21 cellular contexts compared by ENCODE assay signal in the genomic region with DNA sequence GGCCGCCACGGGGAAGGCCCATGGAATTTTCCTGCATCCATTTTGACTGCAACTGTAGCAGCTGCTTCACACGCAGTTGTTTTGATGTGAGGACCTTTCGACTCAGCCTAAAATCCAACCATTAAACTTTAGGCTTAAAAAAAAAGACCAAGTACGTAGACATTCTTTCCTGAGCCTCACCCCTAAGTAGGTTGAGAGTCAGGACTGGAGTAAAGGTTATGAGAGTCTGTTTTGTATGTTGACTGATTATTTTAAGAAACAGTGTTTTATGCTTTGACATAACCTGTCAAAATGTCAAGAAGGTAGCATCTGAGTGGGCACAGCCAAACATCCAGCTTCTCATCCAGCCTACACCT. TPM values are rescaled to one million over a fixed set of nuclear protein-coding genes. Genes with fewer than 3 reads are reported as not detected.
DNase-seq lines count a peak whose midpoint lies in the region; ATAC-seq, FAIRE-seq and TF ChIP-seq lines count a peak whose summit lies in the region.
"Had no signal": no experiment of that assay in that cellular context is flagged by ENCODE, and none has a peak within 500 bp of the region (broad histone marks: within the 10 kb centered on the region; RNA-seq: fewer than 3 reads in every experiment).

No MANE protein-coding gene starts in this region.

- TSS peak; percentile 100 for BruUV-seq in HepG2 (replicated peaks; lab: Mats Ljungman, UMichigan)

- H3K4me2 ChIP-seq in HepG2 (ENCODE audit: low read depth, low read length), result peak overlapping the region; percentile 69
- H3K4me2 ChIP-seq: KMS-11 had no signal

- no peak for ATAC-seq in HepG2
- no peak for ATAC-seq in right lobe of liver
- ATAC-seq in body of pancreas, result peak; percentile 9
- no peak for ATAC-seq in foreskin keratinocyte
- ATAC-seq: CD8-positive, alpha-beta T cell; Right ventricle myocardium inferior had no signal

- peaks cover 53% of the 10 kb centered on the region for H3K4me1 ChIP-seq in HepG2 (ENCODE audit: insufficient read depth, low read length)
- H3K4me1 ChIP-seq in right lobe of liver, result no peaks in the 10 kb centered on the region
- peaks cover 6% of the 10 kb centered on the region for H3K4me1 ChIP-seq in body of pancreas
- no peaks in the 10 kb centered on the region for H3K4me1 ChIP-seq in foreskin keratinocyte

- WGBS in HepG2 (ENCODE audit: low lambda C conversion rate), result 6% methylated on average over 5 of the region's 5 CpGs
- WGBS in right lobe of liver (ENCODE audit: insufficient coverage, low coverage, low lambda C conversion rate, missing lambda C conversion rate), result 77% methylated on average over 3 of the region's 5 CpGs
- 53 to 59% methylated on average over 5 of the region's 5 CpGs for WGBS in body of pancreas, 2 donors

- H3K4me3 ChIP-seq in HepG2 (replicated peaks in 1 of 3; ENCODE audit: insufficient read depth in 1 of 3, low read depth in 2 of 3, low read length in 3 of 3), result peak overlapping the region in 2 of 3 experiments; percentile 11 to 25; a peak in 2 of 6 replicates
- no peak overlapping the region for H3K4me3 ChIP-seq in right lobe of liver
- H3K4me3 ChIP-seq in body of pancreas, result no peak overlapping the region
- H3K4me3 ChIP-seq in foreskin fibroblast (ENCODE audit: low read depth in 1 of 2, low read length in 2 of 2), result no peak overlapping the region

- TF ChIP-seq RAD21 in HepG2 (CRISPR knock-in tag; IDR thresholded peaks at IDR 0.05), result no peak

- H3K36me3 ChIP-seq in HepG2 (replicated peaks in 1 of 2; ENCODE audit: control insufficient read depth in 1 of 2, insufficient read depth in 2 of 2, low read length in 2 of 2) (no peaks in the 10 kb centered on the region), right lobe of liver (no peaks in the 10 kb centered on the region), body of pancreas (replicated peaks in 1 of 2; ENCODE audit: insufficient read depth in 1 of 2, low read depth in 2 of 2) (no peaks in the 10 kb centered on the region)

- no peaks in the 10 kb centered on the region for H4K20me1 ChIP-seq in HepG2 (ENCODE audit: insufficient read depth, low read length)

- H3K36me3 Mint-ChIP-seq in nephron progenitor cell (ENCODE audit: low read depth), result no peaks in the 10 kb centered on the region
- H3K36me3 Mint-ChIP-seq: CD8-positive, alpha-beta T cell had no signal

- peak overlapping the region; percentile 59 for H2AFZ ChIP-seq in HepG2 (ENCODE audit: low read length)

- no peak for TF ChIP-seq CTCF in HepG2 (CRISPR knock-in tag; IDR thresholded peaks at IDR 0.05)
- TF ChIP-seq CTCF in right lobe of liver (IDR thresholded peaks at IDR 0.05), result no peak
- TF ChIP-seq CTCF in body of pancreas (IDR thresholded peaks at IDR 0.05), result no peak
- TF ChIP-seq CTCF in nephron progenitor cell (IDR thresholded peaks at IDR 0.05), result no peak
- TF ChIP-seq CTCF in foreskin keratinocyte (conservative IDR thresholded peaks at IDR 0.05), result no peak
- TF ChIP-seq CTCF in foreskin fibroblast (IDR thresholded peaks at IDR 0.05; ENCODE audit: low read depth, low read length), result no peak

- peaks cover 9% of the 10 kb centered on the region for H3K27me3 Mint-ChIP-seq in nephron progenitor cell (ENCODE audit: low read depth, poor library complexity)

- CTCF ChIA-PET in HepG2 (lab: Yijun Ruan, JAX; ENCODE audit: low intra/inter-chr PET ratio, low total read pairs), result no interaction called here

- H3K27ac ChIP-seq in HepG2 (ENCODE audit: extremely low read length, insufficient read depth, low read length) (peak overlapping the region; percentile 70), right lobe of liver (no peak overlapping the region), body of pancreas (peak overlapping the region in 3 of 4 donors; percentile 36 to 64 (median 44)), foreskin keratinocyte (no peak overlapping the region)
- H3K27ac ChIP-seq: KMS-11 had no signal

- peak overlapping the region; percentile 53 for H3K27ac Mint-ChIP-seq in nephron progenitor cell
- H3K27ac Mint-ChIP-seq: CD8-positive, alpha-beta T cell; T-helper 1 cell treated with Interleukin-12 subunit alpha and Interleukin-12 subunit beta and Interleukin-4 antibody, amounts not matched to agents 30 μg/mL and 1 μg/mL, for 36 hours had no signal

- H3K9ac ChIP-seq in HepG2 (ENCODE audit: insufficient read depth, low read depth, low read length), result peak overlapping the region; percentile 61
- H3K9ac ChIP-seq: KMS-11 had no signal

- no peak for TF ChIP-seq EP300 in HepG2 (IDR thresholded peaks at IDR 0.05; ENCODE audit: low read depth in 2 of 2, low read length in 2 of 2)
- TF ChIP-seq EP300 in HepG2 (CRISPR knock-in tag; IDR thresholded peaks at IDR 0.05; ENCODE audit: borderline replicate concordance), result no peak

- in situ Hi-C loops in HepG2 (cut with HindIII; ENCODE audit: extremely low pct_ligation_motif_present, low pct_unique_long_range_greater_than_20kb), result no loop called here

- POLR2A ChIA-PET in HepG2 (lab: Yijun Ruan, JAX), result interaction anchor here (0.9 to 1.5 kb wide), 2 partner anchors 43 to 46 kb away, joined by 4 to 6 read pairs; a partner anchor contains a TSS

- DNase-seq in HepG2 (ENCODE audit: low spot score) (no peak), right lobe of liver (no peak), body of pancreas (no peak), nephron progenitor cell (no peak), NCI-H187 (lab: John Stamatoyannopoulos, UW) (no peak), NCI-H1417 treated with DMSO at 0.1 percent for 48 hours (lab: John Stamatoyannopoulos, UW) (no peak), foreskin keratinocyte (no peak), foreskin fibroblast (no peak)
- DNase-seq: AML-193; C1 segment of cervical spinal cord; CD8-positive, alpha-beta T cell; MV-4-11; NCI-H187 treated with DMSO at 0.1 percent for 48 hours; NCI-H524; NCI-H82 had no signal

- TF ChIP-seq POLR2A in HepG2 (IDR thresholded peaks at IDR 0.05; ENCODE audit: insufficient read depth in 1 of 2, low read depth in 2 of 2, low read length in 2 of 2) (no peak), right lobe of liver (IDR thresholded peaks at IDR 0.05) (no peak), body of pancreas (IDR thresholded peaks at IDR 0.05) (no peak)

- H3K27me3 ChIP-seq in HepG2 (ENCODE audit: control insufficient read depth in 1 of 2, insufficient read depth in 2 of 2, low read length in 2 of 2), result no peaks in the 10 kb centered on the region
- H3K27me3 ChIP-seq in right lobe of liver, result no peaks in the 10 kb centered on the region
- no peaks in the 10 kb centered on the region for H3K27me3 ChIP-seq in body of pancreas
- no peaks in the 10 kb centered on the region for H3K27me3 ChIP-seq in foreskin keratinocyte

- intact Hi-C loops in HepG2 (cut with micrococcal nuclease; ENCODE audit: unreplicated experiment) (loop anchor here (2.0 kb wide), 1 partner anchor 45 kb away; a partner anchor contains a TSS), right lobe of liver (cut with DNase I) (no loop called here), body of pancreas (cut with DNase I) (no loop called here)

- peaks cover 35% of the 10 kb centered on the region for H3K4me1 Mint-ChIP-seq in nephron progenitor cell

- no peak overlapping the region for H3K4me3 Mint-ChIP-seq in nephron progenitor cell
- H3K4me3 Mint-ChIP-seq: CD8-positive, alpha-beta T cell; T-helper 1 cell treated with Interleukin-12 subunit alpha and Interleukin-12 subunit beta and Interleukin-4 antibody, amounts not matched to agents 30 μg/mL and 1 μg/mL, for 36 hours had no signal

- no peak for FAIRE-seq in HepG2 (lab: Jason Lieb, UNC)
- FAIRE-seq: G401.6, GM12892 had no signal

- H3K9me3 Mint-ChIP-seq in nephron progenitor cell, result peaks cover 2% of the 10 kb centered on the region
- H3K9me3 Mint-ChIP-seq: T-helper 1 cell treated with Interleukin-12 subunit alpha and Interleukin-12 subunit beta and Interleukin-4 antibody, amounts not matched to agents 30 μg/mL and 1 μg/mL, for 36 hours had no signal

- H3K79me2 ChIP-seq in HepG2 (ENCODE audit: insufficient read depth, low read length), result no peaks in the 10 kb centered on the region

- H3K9me3 ChIP-seq in HepG2 (ENCODE audit: low read length) (no peaks in the 10 kb centered on the region), right lobe of liver (no peaks in the 10 kb centered on the region), body of pancreas (no peaks in the 10 kb centered on the region)

TF ChIP-seq in HepG2, 621 proteins besides CTCF, POLR2A, EP300 and RAD21 (continues in another document):
- TF ChIP-seq NFIB (CRISPR knock-in tag; IDR thresholded peaks at IDR 0.05; ENCODE audit: borderline replicate concordance) (no peak), ATF1 (CRISPR knock-in tag; IDR thresholded peaks at IDR 0.05) (0 out of 2 replicates have a peak, but pooled peaks have one; percentile 3), ZNF605 (CRISPR knock-in tag; IDR thresholded peaks at IDR 0.05) (peak; percentile 33; the same call in 1 of the 2 replicates), CCAR2 (optimal IDR thresholded peaks at IDR 0.05; ENCODE audit: low read depth, low read length) (no peak), KMT2A (CRISPR knock-in tag; IDR thresholded peaks at IDR 0.05) (no peak), REXO4 (CRISPR knock-in tag; IDR thresholded peaks at IDR 0.05; ENCODE audit: borderline replicate concordance) (no peak)

RNA-seq across cellular contexts. Expression of a gene that starts 45.7 kb away (rescaled TPM):
- total RNA-seq in HepG2 (2016; rRNA removed; fragmentation: Illumina TruSeq; extraction: Trizol) (11.5 and 17.3 TPM in 2 replicates), right lobe of liver (10 to 100 TPM; 18.0 to 33.3 (median 21.8) TPM), body of pancreas (10 to 100 TPM; 65.1 to 71.5 TPM), foreskin keratinocyte (79.5 and 86.7 TPM in 2 replicates)
- 1.3 and 1.8 TPM in 2 replicates for total RNA-seq in HepG2 (2016; cell fraction: cytosol; rRNA removed; fragmentation: Illumina TruSeq; extraction: Trizol; ENCODE audit: low read depth)
- 10.0 and 18.3 TPM in 2 replicates for total RNA-seq in HepG2 (2016; cell fraction: insoluble cytoplasmic fraction; rRNA removed; fragmentation: Illumina TruSeq; extraction: Trizol)
- 5.3 and 5.6 TPM in 2 replicates for total RNA-seq in HepG2 (2016; cell fraction: membrane; rRNA removed; fragmentation: Illumina TruSeq; extraction: Trizol)
- 25.6 and 30.4 TPM in 2 replicates for total RNA-seq in HepG2 (2016; cell fraction: nucleus; rRNA removed; fragmentation: Illumina TruSeq; extraction: Trizol)
- polyA plus RNA-seq in HepG2 (2011; rRNA removed) (14.0 and 18.5 TPM in 2 replicates), foreskin keratinocyte (22.1 and 29.6 TPM in 2 replicates)
- polyA plus RNA-seq in HepG2 (2011; cell fraction: cytosol; rRNA removed), result 7.7 and 10.7 TPM in 2 replicates
- polyA plus RNA-seq in HepG2 (2011; cell fraction: nucleus; rRNA removed), result 39.3 and 76.1 TPM in 2 replicates
- polyA plus RNA-seq in HepG2 (2012), result 5.4 and 7.4 TPM in 2 replicates
- polyA plus RNA-seq in HepG2 (2016; cell fraction: cytosol; fragmentation: Illumina TruSeq; extraction: Trizol; ENCODE audit: low read depth), result 0.38 and 0.55 TPM in 2 replicates
- 8.6 and 12.7 TPM in 2 replicates for polyA plus RNA-seq in HepG2 (2016; cell fraction: insoluble cytoplasmic fraction; fragmentation: Illumina TruSeq; extraction: Trizol; ENCODE audit: low read depth)
- polyA plus RNA-seq in HepG2 (2016; cell fraction: membrane; fragmentation: Illumina TruSeq; extraction: Trizol; ENCODE audit: low read depth), result 1.5 and 1.7 TPM in 2 replicates
- polyA plus RNA-seq in HepG2 (2016; cell fraction: nucleus; fragmentation: Illumina TruSeq; extraction: Trizol; ENCODE audit: insufficient read depth, low read depth), result 19.3 and 21.2 TPM in 2 replicates
- polyA minus RNA-seq in HepG2 (2011; rRNA and poly(A)+ RNA removed; ENCODE audit: low replicate concordance), result 47.5 and 50.2 TPM in 2 replicates
- 12.3 and 13.8 TPM in 2 replicates for polyA minus RNA-seq in HepG2 (2011; cell fraction: cytosol; rRNA and poly(A)+ RNA removed)
- 44.1 and 53.9 TPM in 2 replicates for polyA minus RNA-seq in HepG2 (2011; cell fraction: nucleus; rRNA and poly(A)+ RNA removed)
- total RNA-seq: CD8-positive, alpha-beta T cell; OCI-LY7 had no signal

Comparison
In these comparisons a context has a peak if more than half of its experiments do, and no peak if none do; other contexts are left out.
1. H3K27ac ChIP-seq: peak in HepG2 (single experiment) and body of pancreas (3 of 4); none in right lobe of liver (0 of 3) and foreskin keratinocyte (single experiment).
2. H3K4me3 ChIP-seq: peak in HepG2 (2 of 3); none in right lobe of liver (0 of 3), body of pancreas (0 of 2) and foreskin fibroblast (0 of 2).